Comparison of ENCODE assay signal across 13 cellular contexts in the genomic region with DNA sequence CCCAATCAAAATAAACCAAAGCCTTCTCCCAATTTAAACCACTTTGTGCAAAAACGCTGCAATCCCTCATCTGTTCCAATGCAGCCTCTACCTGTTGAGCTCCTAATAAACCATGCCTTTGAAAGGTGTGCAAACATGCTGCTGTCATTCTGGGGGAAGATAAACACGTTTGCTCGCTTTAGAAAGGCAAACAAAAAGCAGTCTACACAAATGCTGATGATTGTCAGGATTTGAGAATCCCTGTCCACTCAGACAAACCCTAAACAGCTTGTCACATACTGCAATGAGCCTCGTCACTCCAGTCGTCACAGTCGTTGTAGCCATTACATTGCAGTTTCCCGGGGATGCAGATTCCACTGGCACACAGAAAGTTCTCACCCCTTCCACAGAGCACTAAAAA.
"Had no signal": no experiment of that assay in that cellular context is flagged by ENCODE, and none has a peak within 500 bp of the region (broad histone marks: within the 10 kb centered on the region; RNA-seq: fewer than 3 reads in every experiment).

No MANE protein-coding gene starts in this region.

- DNase-seq: activated CD4-positive, alpha-beta memory T cell treated with anti-CD3 and anti-CD28 coated beads for 36 hours; activated gamma-delta T cell; activated T-cell treated with anti-CD3 and anti-CD28 coated beads, Interleukin-2, amount 50 U/mL, for 48 hours; brain microvascular endothelial cell; dermis blood vessel endothelial cell; hippocampal formation; nephron progenitor cell; psoas muscle; spleen; stimulated activated CD4-positive, alpha-beta T cell treated with anti-CD3 and anti-CD28 coated beads, Interleukin-1b, Interleukin-23, amount 100 ng/mL, for 48 hours had no signal

- ATAC-seq: psoas muscle; sciatic nerve; stimulated activated memory B cell treated with anti-CD40 and anti-IgM and Interleukin-4, amounts not matched to agents 10 μg/mL and 1 μg/mL and 100 μg/mL, for 72 hours had no signal

- H3K4me3 Mint-ChIP-seq: activated CD4-positive, alpha-beta memory T cell treated with anti-CD3 and anti-CD28 coated beads for 36 hours; activated naive CD8-positive, alpha-beta T cell; nephron progenitor cell; stimulated activated memory B cell treated with anti-CD40 and anti-IgM and Interleukin-4, amounts not matched to agents 10 μg/mL and 1 μg/mL and 100 μg/mL, for 72 hours had no signal

- H3K27ac Mint-ChIP-seq: activated CD4-positive, alpha-beta memory T cell treated with anti-CD3 and anti-CD28 coated beads for 36 hours; activated naive CD8-positive, alpha-beta T cell; nephron progenitor cell; stimulated activated memory B cell treated with anti-CD40 and anti-IgM and Interleukin-4, amounts not matched to agents 10 μg/mL and 1 μg/mL and 100 μg/mL, for 72 hours had no signal

- H3K9me3 Mint-ChIP-seq: activated CD4-positive, alpha-beta memory T cell treated with anti-CD3 and anti-CD28 coated beads for 36 hours; nephron progenitor cell; stimulated activated memory B cell treated with anti-CD40 and anti-IgM and Interleukin-4, amounts not matched to agents 10 μg/mL and 1 μg/mL and 100 μg/mL, for 72 hours had no signal

- H3K36me3 Mint-ChIP-seq: activated CD4-positive, alpha-beta memory T cell treated with anti-CD3 and anti-CD28 coated beads for 36 hours; activated naive CD8-positive, alpha-beta T cell; stimulated activated memory B cell treated with anti-CD40 and anti-IgM and Interleukin-4, amounts not matched to agents 10 μg/mL and 1 μg/mL and 100 μg/mL, for 72 hours had no signal

- H3K4me1 Mint-ChIP-seq: stimulated activated memory B cell treated with anti-CD40 and anti-IgM and Interleukin-4, amounts not matched to agents 10 μg/mL and 1 μg/mL and 100 μg/mL, for 72 hours had no signal
